Comparison of ENCODE assay signal across 26 cellular contexts in genomic region chr18:4544131-4544530, GRCh38.
DNase-seq lines count a peak whose midpoint lies in the region; ATAC-seq and FAIRE-seq lines count a peak whose summit lies in the region.
"Had no signal": no experiment of that assay in that cellular context is flagged by ENCODE, and none has a peak within 500 bp of the region (broad histone marks: within the 10 kb centered on the region; RNA-seq: fewer than 3 reads in every experiment).

No MANE protein-coding gene starts in this region.

- DNase-seq in GOT3 (lab: John Stamatoyannopoulos, UW) (peak; percentile 1), NCI-H460 (ENCODE audit: extremely low read depth, low read depth) (peak; percentile 55), amniotic epithelial cell (ENCODE audit: low read depth) (peak; percentile 4), mesendoderm (peak; percentile 8), NCI-H2107 treated with DMSO at 0.1 percent for 48 hours (lab: John Stamatoyannopoulos, UW; ENCODE audit: unreplicated experiment) (no peak), GM19239 (ENCODE audit: insufficient read length, low spot score) (no peak)
- no peak for DNase-seq in activated T-cell treated with anti-CD3 and anti-CD28 coated beads, Interleukin-2, amount 50 U/mL, for 4 hours
- DNase-seq: activated CD4-positive, alpha-beta T cell treated with anti-CD3 and anti-CD28 coated beads, Interleukin-2, amount 10 ng/mL, durations not matched to agents 24 days and 14 days; activated naive CD4-positive, alpha-beta T cell; activated T-cell treated with anti-CD3 and anti-CD28 coated beads, Interleukin-2, amount 50 U/mL, for 48 hours; effector memory CD4-positive, alpha-beta T cell; NCI-H2029 treated with DMSO at 0.1 percent for 48 hours; NCI-H82; posterior cingulate gyrus; sigmoid colon; stimulated activated naive B cell treated with anti-CD40 and anti-IgM and Interleukin-4, amounts not matched to agents 10 μg/mL and 1 μg/mL and 100 μg/mL, for 72 hours had no signal

- H4K5ac ChIP-seq in mesendoderm (ENCODE audit: low read length) = no peak overlapping the region

- H3K4me3 ChIP-seq in mesendoderm (ENCODE audit: low read length) = no peak overlapping the region
- H3K4me3 ChIP-seq: GM23338, sigmoid colon, suprapubic skin had no signal

- no peak overlapping the region for H3K23ac ChIP-seq in mesendoderm (ENCODE audit: low read length)

- ATAC-seq in activated T-cell treated with anti-CD3 and anti-CD28 coated beads, Interleukin-2, amount 50 U/mL, for 4 hours = no peak
- ATAC-seq: GM23338; Right ventricle myocardium inferior; stimulated activated naive B cell treated with anti-CD40 and anti-IgM and Interleukin-4, amounts not matched to agents 10 μg/mL and 1 μg/mL and 100 μg/mL, for 72 hours had no signal

- no peaks in the 10 kb centered on the region for H3K27me3 Mint-ChIP-seq in activated T-cell treated with anti-CD3 and anti-CD28 coated beads, Interleukin-2, amount 50 U/mL, for 4 hours (ENCODE audit: low read depth)
- H3K27me3 Mint-ChIP-seq: activated CD4-positive, alpha-beta T cell treated with anti-CD3 and anti-CD28 coated beads, Interleukin-2, amount 10 ng/mL, durations not matched to agents 24 days and 14 days; brain; IgD-negative memory B cell; memory B cell; stimulated activated naive B cell treated with anti-CD40 and anti-IgM and Interleukin-4, amounts not matched to agents 10 μg/mL and 1 μg/mL and 100 μg/mL, for 72 hours had no signal

- no peak overlapping the region for H2BK120ac ChIP-seq in mesendoderm (ENCODE audit: low read depth, low read length)

- no peaks in the 10 kb centered on the region for H3K79me1 ChIP-seq in mesendoderm (ENCODE audit: low read length)

- no peaks in the 10 kb centered on the region for H3K36me3 ChIP-seq in mesendoderm (ENCODE audit: control insufficient read depth, insufficient read depth, low read length)
- H3K36me3 ChIP-seq: sigmoid colon, suprapubic skin had no signal

- peaks cover 19% of the 10 kb centered on the region for H3K9me3 Mint-ChIP-seq in activated T-cell treated with anti-CD3 and anti-CD28 coated beads, Interleukin-2, amount 50 U/mL, for 4 hours

- WGBS in mesendoderm (ENCODE audit: extremely low coverage, insufficient coverage, low lambda C conversion rate) = no CpG with 5 or more reads among the region's 6 CpGs

- H3K56ac ChIP-seq in mesendoderm (ENCODE audit: low read length) = no peak overlapping the region

- no peak overlapping the region for H3K27ac ChIP-seq in mesendoderm (ENCODE audit: low read depth, low read length)
- H3K27ac ChIP-seq: sigmoid colon, suprapubic skin, VCaP had no signal

- no peaks in the 10 kb centered on the region for H3K36me3 Mint-ChIP-seq in activated T-cell treated with anti-CD3 and anti-CD28 coated beads, Interleukin-2, amount 50 U/mL, for 4 hours (ENCODE audit: insufficient read depth)
- H3K36me3 Mint-ChIP-seq: brain; memory B cell; stimulated activated naive B cell treated with anti-CD40 and anti-IgM and Interleukin-4, amounts not matched to agents 10 μg/mL and 1 μg/mL and 100 μg/mL, for 72 hours had no signal

- no peaks in the 10 kb centered on the region for H3K4me1 Mint-ChIP-seq in activated T-cell treated with anti-CD3 and anti-CD28 coated beads, Interleukin-2, amount 50 U/mL, for 4 hours (ENCODE audit: low read depth)
- H3K4me1 Mint-ChIP-seq: activated CD4-positive, alpha-beta T cell treated with anti-CD3 and anti-CD28 coated beads, Interleukin-2, amount 10 ng/mL, durations not matched to agents 24 days and 14 days; brain; GM23338; IgD-negative memory B cell; memory B cell; stimulated activated naive B cell treated with anti-CD40 and anti-IgM and Interleukin-4, amounts not matched to agents 10 μg/mL and 1 μg/mL and 100 μg/mL, for 72 hours had no signal

- no peak overlapping the region for H3K4me2 ChIP-seq in mesendoderm (ENCODE audit: low read length)
- H3K4me2 ChIP-seq: GM23338 had no signal

- no peak overlapping the region for H3K18ac ChIP-seq in mesendoderm (ENCODE audit: low read length)

- no peak overlapping the region for H3K4ac ChIP-seq in mesendoderm (ENCODE audit: low read depth, low read length)

- H4K8ac ChIP-seq in mesendoderm (ENCODE audit: low read depth, low read length) = no peak overlapping the region

- H3K79me2 ChIP-seq in mesendoderm (ENCODE audit: control insufficient read depth, insufficient read depth, low read length) = no peaks in the 10 kb centered on the region

- no peak overlapping the region for H2BK15ac ChIP-seq in mesendoderm (replicated peaks; ENCODE audit: low read depth)

- H3K4me1 ChIP-seq in mesendoderm (ENCODE audit: control insufficient read depth, low read depth, low read length) = no peaks in the 10 kb centered on the region
- H3K4me1 ChIP-seq: sigmoid colon, suprapubic skin had no signal

- FAIRE-seq in GM19239 (lab: Jason Lieb, UNC) = no peak
- FAIRE-seq: D721Med, frontal cortex, GM12892 had no signal

- no peak overlapping the region for H2BK5ac ChIP-seq in mesendoderm (ENCODE audit: low read length)

- no peaks in the 10 kb centered on the region for H3K27me3 ChIP-seq in mesendoderm (ENCODE audit: insufficient read depth, low read length, poor library complexity)
- H3K27me3 ChIP-seq: sigmoid colon, suprapubic skin had no signal

- H3K4me3 Mint-ChIP-seq in activated T-cell treated with anti-CD3 and anti-CD28 coated beads, Interleukin-2, amount 50 U/mL, for 4 hours = no peak overlapping the region
- H3K4me3 Mint-ChIP-seq: activated CD4-positive, alpha-beta T cell treated with anti-CD3 and anti-CD28 coated beads, Interleukin-2, amount 10 ng/mL, durations not matched to agents 24 days and 14 days; brain; GM23338; IgD-negative memory B cell; memory B cell; stimulated activated naive B cell treated with anti-CD40 and anti-IgM and Interleukin-4, amounts not matched to agents 10 μg/mL and 1 μg/mL and 100 μg/mL, for 72 hours had no signal

- H3K9ac ChIP-seq in mesendoderm (ENCODE audit: low read length) = no peak overlapping the region

- H2AK5ac ChIP-seq in mesendoderm (ENCODE audit: low read length) = no peak overlapping the region

Comparison
In these comparisons a context has a peak if more than half of its experiments do, and no peak if none do; other contexts are left out.
1. DNase-seq: peak in GOT3 (single experiment), NCI-H460 (single experiment), amniotic epithelial cell (single experiment) and mesendoderm (single experiment); none in NCI-H2107 treated with DMSO at 0.1 percent for 48 hours (single experiment), activated T-cell treated with anti-CD3 and anti-CD28 coated beads, Interleukin-2, amount 50 U/mL, for 4 hours (single experiment) and GM19239 (single experiment).